Comparison of ENCODE assay signal across 20 cellular contexts in genomic region chr16:2985457-2985856, GRCh38. TPM values are rescaled to one million over a fixed set of nuclear protein-coding genes. Genes with fewer than 3 reads are reported as not detected.
DNase-seq lines count a peak whose midpoint lies in the region; ATAC-seq and TF ChIP-seq lines count a peak whose summit lies in the region.
"Had no signal": no experiment of that assay in that cellular context is flagged by ENCODE, and none has a peak within 500 bp of the region (broad histone marks: within the 10 kb centered on the region; RNA-seq: fewer than 3 reads in every experiment).

No MANE protein-coding gene starts in this region.

- H2BK5ac ChIP-seq in neuronal stem cell (ENCODE audit: low read length), result peak overlapping the region; percentile 19

- no peak overlapping the region for H3K4ac ChIP-seq in neuronal stem cell (ENCODE audit: low read length)

- intact Hi-C loops in heart left ventricle (cut with DNase I) (no loop called here), lower leg skin (cut with DNase I; ENCODE audit: low total_unique reads) (no loop called here)

- no peaks in the 10 kb centered on the region for H3K79me1 ChIP-seq in neuronal stem cell (ENCODE audit: low read depth, low read length)

- no peak overlapping the region for H3K14ac ChIP-seq in neuronal stem cell (ENCODE audit: low read length)

- peak overlapping the region; percentile 32 for H3K9ac ChIP-seq in neuronal stem cell (ENCODE audit: low read depth, low read length, poor library complexity)

- H2AFZ ChIP-seq in neuronal stem cell (ENCODE audit: low read length), result no peak overlapping the region

- H3K9me3 ChIP-seq in heart left ventricle (no peaks in the 10 kb centered on the region), neuronal stem cell (replicated peaks in 1 of 2; ENCODE audit: control insufficient read depth in 2 of 2, insufficient read depth in 1 of 2, low read depth in 1 of 2, low read length in 2 of 2) (no peaks in the 10 kb centered on the region)
- H3K9me3 ChIP-seq: HAP-1, tibial artery had no signal

- no peak overlapping the region for H3K4me2 ChIP-seq in neuronal stem cell (ENCODE audit: insufficient read depth, low read length, poor library complexity, severe bottlenecking)

- 34 to 60% (median 41%) methylated on average over 1 to 9 of the region's 9 CpGs for WGBS in heart left ventricle, 4 donors
- WGBS in neuronal stem cell (ENCODE audit: extremely low coverage in 2 of 2, insufficient read length in 2 of 2, insufficient replicate concordance in 1 of 2), 2 donors, result no CpG with 5 or more reads among the region's 9 CpGs
- WGBS in lower leg skin, 2 donors, result 58 to 61% methylated on average over 9 of the region's 9 CpGs

- H3K36me3 ChIP-seq in heart left ventricle (no peaks in the 10 kb centered on the region), neuronal stem cell (replicated peaks in 1 of 2; ENCODE audit: control insufficient read depth in 2 of 2, insufficient read depth in 2 of 2, low read length in 2 of 2) (no peaks in the 10 kb centered on the region)
- H3K36me3 ChIP-seq: brain microvascular endothelial cell, HAP-1, tibial artery had no signal

- H2BK15ac ChIP-seq in neuronal stem cell (ENCODE audit: low read length), result peak overlapping the region; percentile 54

- no peak for TF ChIP-seq POLR2A in heart left ventricle (IDR thresholded peaks at IDR 0.05)
- no peak for TF ChIP-seq POLR2A in lower leg skin (IDR thresholded peaks at IDR 0.05)

- H3K27me3 ChIP-seq in heart left ventricle (peaks cover 0 to 17% (median 3%) of the 10 kb centered on the region in 9 donors), neuronal stem cell (ENCODE audit: control insufficient read depth in 3 of 3, insufficient read depth in 3 of 3, low read depth in 1 of 3, low read length in 3 of 3) (peaks cover 0 to 62% (median 0%) of the 10 kb centered on the region in 3 experiments)

- H3K27ac ChIP-seq in heart left ventricle (peak overlapping the region; percentile 53 to 97 (median 86)), neuronal stem cell (replicated peaks; ENCODE audit: low read length) (no peak overlapping the region)
- H3K27ac ChIP-seq: brain microvascular endothelial cell had no signal

- H2BK12ac ChIP-seq in neuronal stem cell (ENCODE audit: low read length), result peak overlapping the region; percentile 96

- no peak overlapping the region for H3K4me3 ChIP-seq in heart left ventricle
- no peak overlapping the region for H3K4me3 ChIP-seq in neuronal stem cell (ENCODE audit: low read length in 2 of 2)
- no peak overlapping the region for H3K4me3 ChIP-seq in lower leg skin (ENCODE audit: low read depth, poor library complexity, severe bottlenecking)
- H3K4me3 ChIP-seq: HAP-1, tibial artery had no signal

- peak overlapping the region; percentile 89 for H2AK5ac ChIP-seq in neuronal stem cell (ENCODE audit: low read depth, low read length)

- DNase-seq in NCI-H446 treated with DMSO at 0.1 percent for 48 hours (lab: John Stamatoyannopoulos, UW), result peak; percentile 35
- peak in 4 of 5 donors; percentile 57 to 72 (median 66) for DNase-seq in heart left ventricle
- DNase-seq in neuronal stem cell (ENCODE audit: low spot score), result no peak
- no peak for DNase-seq in lower leg skin (ENCODE audit: low spot score in 2 of 2)
- DNase-seq: activated CD4-positive, CD25-positive, alpha-beta regulatory T cell treated with anti-CD3 and anti-CD28 coated beads, Interleukin-2, amount 50 U/mL, for 72 hours; activated CD8-positive, alpha-beta T cell treated with anti-CD3 and anti-CD28 coated beads for 36 hours; activated gamma-delta T cell treated with Interleukin-2 at 50 U/mL for 16 hours; activated T-cell treated with anti-CD3 and anti-CD28 coated beads for 4 hours; brain microvascular endothelial cell; CD4-positive, alpha-beta T cell; effector memory CD8-positive, alpha-beta T cell; foreskin melanocyte; islet precursor cell; KBM-7; mammary epithelial cell; T-cell had no signal

- peak overlapping the region; percentile 81 for H3K23ac ChIP-seq in neuronal stem cell (ENCODE audit: low read depth, low read length, poor library complexity)

- TF ChIP-seq CTCF in heart left ventricle (IDR thresholded peaks at IDR 0.05) (no peak), lower leg skin (IDR thresholded peaks at IDR 0.05) (no peak)

- no peak overlapping the region for H2BK120ac ChIP-seq in neuronal stem cell (ENCODE audit: low read depth, low read length)

- no peak overlapping the region for H4K91ac ChIP-seq in neuronal stem cell (ENCODE audit: low read depth, low read length, poor library complexity)

- H4K8ac ChIP-seq in neuronal stem cell (ENCODE audit: low read depth, low read length), result no peak overlapping the region

- H3K18ac ChIP-seq in neuronal stem cell (ENCODE audit: low read length), result no peak overlapping the region

- peaks cover 0 to 41% (median 23%) of the 10 kb centered on the region in 12 donors for H3K4me1 ChIP-seq in heart left ventricle
- H3K4me1 ChIP-seq in neuronal stem cell (ENCODE audit: control insufficient read depth in 2 of 2, insufficient read depth in 1 of 2, low read depth in 1 of 2, low read length in 2 of 2), result peaks cover 8 to 17% of the 10 kb centered on the region in 2 donors

- peak; percentile 3 to 57 (median 17) for ATAC-seq in heart left ventricle
- ATAC-seq in HG03139 (IDR thresholded peaks at IDR 0.05; ENCODE audit: unreplicated experiment), result no peak
- ATAC-seq: activated CD8-positive, alpha-beta T cell treated with anti-CD3 and anti-CD28 coated beads for 36 hours; effector memory CD8-positive, alpha-beta T cell; T-cell had no signal

RNA-seq across cellular contexts. Expression of gene PKMYT1, which starts 5.2 kb away (rescaled TPM):
- 10 to 100 TPM in 1 of 9 donors, 1 to 10 TPM in 4, under 1 TPM in 4; 0.72 to 11.9 (median 1.2) TPM for total RNA-seq in heart left ventricle
- polyA plus RNA-seq in heart left ventricle, result 1 to 10 TPM; 1.3 to 2.5 TPM
- polyA plus RNA-seq in neuronal stem cell (2013, experiment 1 of 2), result 28.8 TPM
- 28.3 TPM for polyA plus RNA-seq in neuronal stem cell (2013, experiment 2 of 2)
- total RNA-seq in lower leg skin, result 1 to 10 TPM; 3.0 to 7.4 (median 3.9) TPM

RNA-seq across cellular contexts. Expression of gene PAQR4, which starts 16.3 kb away (rescaled TPM):
- 10 to 100 TPM in 1 of 9 donors, 1 to 10 TPM in 8; 6.9 to 16.3 (median 9.0) TPM for total RNA-seq in heart left ventricle
- polyA plus RNA-seq in heart left ventricle, result 10 to 100 TPM in 1 of 2 donors, 1 to 10 TPM in 1; 8.1 to 15.2 TPM
- 17.5 TPM for polyA plus RNA-seq in neuronal stem cell (2013, experiment 1 of 2)
- polyA plus RNA-seq in neuronal stem cell (2013, experiment 2 of 2), result 16.7 TPM
- total RNA-seq in lower leg skin, result 10 to 100 TPM in 2 of 4 donors, 1 to 10 TPM in 2; 6.2 to 17.9 (median 10.6) TPM

RNA-seq across cellular contexts. Expression of gene KREMEN2, which starts 21.4 kb away (rescaled TPM):
- total RNA-seq in heart left ventricle (under 1 TPM in 1 of 9 donors, not detected in 8; 0.27 TPM), lower leg skin (1 to 10 TPM; 1.9 to 3.8 (median 2.5) TPM)
- not detected for polyA plus RNA-seq in heart left ventricle
- 3.8 TPM for polyA plus RNA-seq in neuronal stem cell (2013, experiment 1 of 2)
- 3.9 TPM for polyA plus RNA-seq in neuronal stem cell (2013, experiment 2 of 2)
- total RNA-seq: CD4-positive, alpha-beta T cell had no signal

RNA-seq across cellular contexts. Expression of gene CLDN9, which starts 27.3 kb away (rescaled TPM):
- total RNA-seq in heart left ventricle (1 to 10 TPM in 2 of 9 donors, under 1 TPM in 7; 0.13 to 2.0 (median 0.75) TPM), lower leg skin (under 1 TPM in 2 of 4 donors, not detected in 2; 0.15 to 0.23 TPM)
- polyA plus RNA-seq in heart left ventricle, result 1 to 10 TPM in 1 of 2 donors, under 1 TPM in 1; 0.62 to 1.7 TPM
- not detected for polyA plus RNA-seq in neuronal stem cell (2013, experiment 1 of 2)
- polyA plus RNA-seq in neuronal stem cell (2013, experiment 2 of 2), result not detected
- total RNA-seq: activated CD8-positive, alpha-beta T cell treated with anti-CD3 and anti-CD28 coated beads for 36 hours; CD4-positive, alpha-beta T cell; esophagus mucosa; mammary epithelial cell had no signal
- polyA plus RNA-seq: mammary epithelial cell had no signal

RNA-seq across cellular contexts. Expression of gene CLDN6, which starts 32.5 kb away (rescaled TPM):
- total RNA-seq in heart left ventricle (not detected), lower leg skin (not detected)
- under 1 TPM in 1 of 2 donors, not detected in 1; 0.04 TPM for polyA plus RNA-seq in heart left ventricle
- 14.1 TPM for polyA plus RNA-seq in neuronal stem cell (2013, experiment 1 of 2)
- 14.2 TPM for polyA plus RNA-seq in neuronal stem cell (2013, experiment 2 of 2)
- total RNA-seq: activated CD8-positive, alpha-beta T cell treated with anti-CD3 and anti-CD28 coated beads for 36 hours; CD4-positive, alpha-beta T cell; esophagus mucosa; mammary epithelial cell had no signal

Comparison
In these comparisons a context has a peak if more than half of its experiments do, and no peak if none do; other contexts are left out.
1. DNase-seq: peak in NCI-H446 treated with DMSO at 0.1 percent for 48 hours (single experiment) and heart left ventricle (4 of 5); none in neuronal stem cell (single experiment) and lower leg skin (0 of 2).